ENCODE assay signal across 8 cellular contexts in genomic region chr3:192802957-192803899, GRCh38.
DNase-seq lines count a peak whose midpoint lies in the region; ATAC-seq and TF ChIP-seq lines count a peak whose summit lies in the region.

No MANE protein-coding gene starts in this region.

- TF ChIP-seq CTCF in A673 (conservative IDR thresholded peaks at IDR 0.05; ENCODE audit: low read depth, low read length), result peak; percentile 68

- CTCF ChIA-PET in A673 (lab: Charles Lee), result interaction anchor here (0.6 to 1.5 kb wide), 4 partner anchors 10 to 335 kb away, joined by 3 to 5 read pairs (median 4); no protein-coding TSS in a partner anchor

- peak; percentile 65 for DNase-seq in A673 (ENCODE audit: low spot score)
- DNase-seq in HT1080 (ENCODE audit: low read depth), result peak; percentile 38
- peak; percentile 21 for DNase-seq in NOMO-1 treated with dmso at 0.1 percent for 144 hours (lab: John Stamatoyannopoulos, UW; ENCODE audit: unreplicated experiment)
- peak; percentile 55 for DNase-seq in midbrain (lab: John Stamatoyannopoulos, UW)
- DNase-seq in T-helper 9 cell, result no peak

- H3K9me3 ChIP-seq in A673 (ENCODE audit: low read depth, low read length, poor library complexity, severe bottlenecking), result no peaks in the 10 kb centered on the region
- H3K9me3 ChIP-seq in endocrine pancreas (ENCODE audit: control insufficient read depth, low read length), result no peaks in the 10 kb centered on the region

- POLR2A ChIA-PET in A673 (lab: Charles Lee; ENCODE audit: low non-redundant PET), result no interaction called here

- intact Hi-C loops in A673 (cut with micrococcal nuclease; ENCODE audit: unreplicated experiment), result loop anchor here (1.0 kb wide), 2 partner anchors 237 to 336 kb away; no protein-coding TSS in a partner anchor

- H3K27me3 ChIP-seq in A673 (replicated peaks; ENCODE audit: insufficient read depth, low read depth, low read length, poor library complexity), result no peaks in the 10 kb centered on the region
- no peaks in the 10 kb centered on the region for H3K27me3 ChIP-seq in endocrine pancreas (ENCODE audit: control insufficient read depth, insufficient read depth, low read length)

- BruUV-seq in A673 (replicated peaks; lab: Mats Ljungman, UMichigan), result no TSS peak

- H3K36me3 ChIP-seq in A673 (ENCODE audit: insufficient read depth, low read length, poor library complexity, severe bottlenecking) (no peaks in the 10 kb centered on the region), endocrine pancreas (ENCODE audit: control insufficient read depth, insufficient read depth, low read length) (no peaks in the 10 kb centered on the region)

- no peak overlapping the region for H3K9ac ChIP-seq in endocrine pancreas (ENCODE audit: control insufficient read depth, insufficient read depth, low read length)

- H3K4me3 ChIP-seq in A673 (ENCODE audit: low read depth, low read length, poor library complexity, severe bottlenecking), result no peak overlapping the region
- peak overlapping the region; percentile 2 for H3K4me3 ChIP-seq in endocrine pancreas (ENCODE audit: control insufficient read depth, insufficient read depth, low read length)

- ATAC-seq in GM18499 (IDR thresholded peaks at IDR 0.05; ENCODE audit: insufficient read depth, unreplicated experiment), result peak; percentile 63
- no peak for ATAC-seq in GM19452 (IDR thresholded peaks at IDR 0.05; ENCODE audit: unreplicated experiment)

- H3K4me1 ChIP-seq in A673 (ENCODE audit: insufficient read depth, low read length, poor library complexity, severe bottlenecking), result no peaks in the 10 kb centered on the region
- H3K4me1 ChIP-seq in endocrine pancreas (ENCODE audit: control insufficient read depth, insufficient read depth, low read length), result peaks cover 4% of the 10 kb centered on the region

- no peak overlapping the region for H3K27ac ChIP-seq in A673 (ENCODE audit: low read depth, low read length, poor library complexity, severe bottlenecking)
